In the genomic region with DNA sequence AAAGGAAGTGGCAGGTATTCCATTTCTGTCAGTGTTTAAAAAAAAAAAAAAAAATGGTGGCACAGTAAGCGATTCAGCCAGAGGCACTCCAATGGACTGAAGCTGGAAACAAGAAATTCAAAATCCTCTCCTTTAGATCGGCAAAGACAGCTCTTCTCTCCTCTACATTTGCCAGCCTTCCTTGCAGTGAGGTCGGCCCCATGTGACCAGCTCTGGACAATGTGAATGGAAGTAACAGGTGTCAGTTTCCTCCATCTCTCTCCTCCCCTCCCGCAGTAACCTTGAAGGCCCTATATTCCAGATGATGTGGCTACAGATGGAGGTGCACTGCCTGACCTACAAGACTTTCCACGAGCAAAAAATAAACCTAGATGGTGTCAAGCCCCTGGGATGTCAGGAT, we compare ENCODE assay signal across 8 cellular contexts. TPM values are rescaled to one million over a fixed set of nuclear protein-coding genes. Genes with fewer than 3 reads are reported as not detected.
A peak's percentile ranks its signal among the peaks of the same experiment; 100 is the strongest.
DNase-seq lines count a peak whose midpoint lies in the region; ATAC-seq and TF ChIP-seq lines count a peak whose summit lies in the region.

No MANE protein-coding gene starts in this region.

- no peaks in the 10 kb centered on the region for H3K36me3 ChIP-seq in SU-DHL-6 (ENCODE audit: low read length)
- no peaks in the 10 kb centered on the region for H3K36me3 ChIP-seq in neuronal stem cell (replicated peaks in 1 of 2; ENCODE audit: control insufficient read depth in 2 of 2, insufficient read depth in 2 of 2, low read length in 2 of 2)

- no peaks in the 10 kb centered on the region for H3K79me2 ChIP-seq in SU-DHL-6 (ENCODE audit: insufficient read depth, low read length)

- H3K18ac ChIP-seq in neuronal stem cell (ENCODE audit: low read length), result no peak overlapping the region

- H3K27ac ChIP-seq in SU-DHL-6 (ENCODE audit: low read depth, low read length) (no peak overlapping the region), neuronal stem cell (replicated peaks; ENCODE audit: low read length) (no peak overlapping the region)

- TF ChIP-seq CTCF in CD14-positive monocyte (IDR thresholded peaks at IDR 0.05) (no peak), SU-DHL-6 (IDR thresholded peaks at IDR 0.05; ENCODE audit: insufficient read depth, low read length, poor library complexity, severe bottlenecking) (no peak), mesothelial cell of epicardium (IDR thresholded peaks at IDR 0.05; ENCODE audit: unreplicated experiment) (no peak)

- H3K27me3 ChIP-seq in SU-DHL-6 (ENCODE audit: low read length), result no peaks in the 10 kb centered on the region
- no peaks in the 10 kb centered on the region for H3K27me3 ChIP-seq in neuronal stem cell (ENCODE audit: control insufficient read depth in 3 of 3, insufficient read depth in 3 of 3, low read depth in 1 of 3, low read length in 3 of 3)

- H3K4me3 ChIP-seq in SU-DHL-6 (ENCODE audit: insufficient read depth, low read length, poor library complexity, severe bottlenecking), result no peak overlapping the region
- H3K4me3 ChIP-seq in neuronal stem cell (ENCODE audit: low read length in 2 of 2), result no peak overlapping the region

- DNase-seq in CD14-positive monocyte (ENCODE audit: low spot score) (no peak), HT-29 (ENCODE audit: low spot score) (peak; percentile 62), mesothelial cell of epicardium (ENCODE audit: low spot score in 2 of 2, unreplicated experiment in 2 of 2) (no peak), neuronal stem cell (ENCODE audit: low spot score) (no peak), KG1 (lab: John Stamatoyannopoulos, UW) (no peak)
- no peak for DNase-seq in activated CD8-positive, alpha-beta memory T cell treated with anti-CD3 and anti-CD28 coated beads for 24 hours

- H3K9me3 Mint-ChIP-seq in CD14-positive monocyte, result no peaks in the 10 kb centered on the region
- no peaks in the 10 kb centered on the region for H3K9me3 Mint-ChIP-seq in mesothelial cell of epicardium

- no peak overlapping the region for H3K4ac ChIP-seq in neuronal stem cell (ENCODE audit: low read length)

- no peak overlapping the region for H2AK5ac ChIP-seq in neuronal stem cell (ENCODE audit: low read depth, low read length)

- H2BK12ac ChIP-seq in neuronal stem cell (ENCODE audit: low read length), result no peak overlapping the region

- no peaks in the 10 kb centered on the region for H4K20me1 ChIP-seq in SU-DHL-6 (ENCODE audit: low read depth, low read length)

- no peak for ATAC-seq in GM19397 (IDR thresholded peaks at IDR 0.05; ENCODE audit: unreplicated experiment)

- H3K23ac ChIP-seq in neuronal stem cell (ENCODE audit: low read depth, low read length, poor library complexity), result no peak overlapping the region

- H2BK120ac ChIP-seq in neuronal stem cell (ENCODE audit: low read depth, low read length), result no peak overlapping the region

- peak overlapping the region; percentile 22 to 84 (median 75) for H3K27ac Mint-ChIP-seq in CD14-positive monocyte
- H3K27ac Mint-ChIP-seq in mesothelial cell of epicardium, result peak overlapping the region; percentile 58

- no peaks in the 10 kb centered on the region for H3K9me2 ChIP-seq in SU-DHL-6 (replicated peaks; ENCODE audit: insufficient read depth, low read length)

- H3K9me3 ChIP-seq in SU-DHL-6 (ENCODE audit: insufficient read depth, low read length) (no peaks in the 10 kb centered on the region), neuronal stem cell (replicated peaks in 1 of 2; ENCODE audit: control insufficient read depth in 2 of 2, insufficient read depth in 1 of 2, low read depth in 1 of 2, low read length in 2 of 2) (no peaks in the 10 kb centered on the region)

- no peak overlapping the region for H4K8ac ChIP-seq in neuronal stem cell (ENCODE audit: low read depth, low read length)

- H3K4me3 Mint-ChIP-seq in CD14-positive monocyte (peak overlapping the region in 1 of 2 donors; percentile 30), mesothelial cell of epicardium (no peak overlapping the region)

- H3K9ac ChIP-seq in SU-DHL-6 (ENCODE audit: low read length), result no peak overlapping the region
- no peak overlapping the region for H3K9ac ChIP-seq in neuronal stem cell (ENCODE audit: low read depth, low read length, poor library complexity)

- intact Hi-C loops in CD14-positive monocyte (cut with micrococcal nuclease), result no loop called here

- H2BK5ac ChIP-seq in neuronal stem cell (ENCODE audit: low read length), result no peak overlapping the region

- H3K4me1 Mint-ChIP-seq in CD14-positive monocyte, result peaks cover 59% of the 10 kb centered on the region
- peaks cover 68% of the 10 kb centered on the region for H3K4me1 Mint-ChIP-seq in mesothelial cell of epicardium

- WGBS in neuronal stem cell (ENCODE audit: extremely low coverage in 2 of 2, insufficient read length in 2 of 2, insufficient replicate concordance in 1 of 2), 2 donors, result no CpG with 5 or more reads among the region's 5 CpGs

- no peak overlapping the region for H4K91ac ChIP-seq in neuronal stem cell (ENCODE audit: low read depth, low read length, poor library complexity)

- H3K36me3 Mint-ChIP-seq in CD14-positive monocyte (peaks cover 3 to 12% of the 10 kb centered on the region in 2 donors), mesothelial cell of epicardium (no peaks in the 10 kb centered on the region)

- no peak overlapping the region for H2AFZ ChIP-seq in SU-DHL-6 (ENCODE audit: low read depth, low read length, severe bottlenecking)
- H2AFZ ChIP-seq in neuronal stem cell (ENCODE audit: low read length), result no peak overlapping the region

- peaks cover 2 to 6% (median 2%) of the 10 kb centered on the region in 3 donors for H3K27me3 Mint-ChIP-seq in CD14-positive monocyte (ENCODE audit: low read depth in 3 of 3)
- H3K27me3 Mint-ChIP-seq in mesothelial cell of epicardium (ENCODE audit: low read depth), result no peaks in the 10 kb centered on the region

- no peaks in the 10 kb centered on the region for H3K79me1 ChIP-seq in neuronal stem cell (ENCODE audit: low read depth, low read length)

- no peaks in the 10 kb centered on the region for H3F3A ChIP-seq in SU-DHL-6 (ENCODE audit: insufficient read depth)

- H3K4me2 ChIP-seq in SU-DHL-6 (ENCODE audit: low read depth, low read length, poor library complexity, severe bottlenecking) (peak overlapping the region; percentile 17), neuronal stem cell (ENCODE audit: insufficient read depth, low read length, poor library complexity, severe bottlenecking) (no peak overlapping the region)

- H3K4me1 ChIP-seq in neuronal stem cell (ENCODE audit: control insufficient read depth in 2 of 2, insufficient read depth in 1 of 2, low read depth in 1 of 2, low read length in 2 of 2), result peaks cover 39 to 50% of the 10 kb centered on the region in 2 donors

- no peak overlapping the region for H2BK15ac ChIP-seq in neuronal stem cell (ENCODE audit: low read length)

- no peak overlapping the region for H3K14ac ChIP-seq in neuronal stem cell (ENCODE audit: low read length)

RNA-seq across cellular contexts. Expression of gene CUEDC1, which starts 15.0 kb away (rescaled TPM):
- 1 to 10 TPM; 4.2 to 4.3 TPM for polyA plus RNA-seq in CD14-positive monocyte
- 37.6 and 45.5 TPM in 2 replicates for total RNA-seq in HT-29 (2014; rRNA removed; shearing (Covaris generic))
- 37.0 to 38.7 TPM (median 37.8 TPM) in 3 replicates for total RNA-seq in mesothelial cell of epicardium
- polyA plus RNA-seq in neuronal stem cell (2013, experiment 1 of 2), result 23.4 TPM
- 22.7 TPM for polyA plus RNA-seq in neuronal stem cell (2013, experiment 2 of 2)

RNA-seq across cellular contexts. Expression of gene VEZF1, which starts 47.8 kb away (rescaled TPM):
- 10 to 100 TPM; 28.3 to 40.1 TPM for polyA plus RNA-seq in CD14-positive monocyte
- total RNA-seq in HT-29 (2014; rRNA removed; shearing (Covaris generic)), result 39.5 and 47.5 TPM in 2 replicates
- 80.6 to 84.9 TPM (median 82.5 TPM) in 3 replicates for total RNA-seq in mesothelial cell of epicardium
- 83.0 TPM for polyA plus RNA-seq in neuronal stem cell (2013, experiment 1 of 2)
- 85.4 TPM for polyA plus RNA-seq in neuronal stem cell (2013, experiment 2 of 2)
